In the genomic region with DNA sequence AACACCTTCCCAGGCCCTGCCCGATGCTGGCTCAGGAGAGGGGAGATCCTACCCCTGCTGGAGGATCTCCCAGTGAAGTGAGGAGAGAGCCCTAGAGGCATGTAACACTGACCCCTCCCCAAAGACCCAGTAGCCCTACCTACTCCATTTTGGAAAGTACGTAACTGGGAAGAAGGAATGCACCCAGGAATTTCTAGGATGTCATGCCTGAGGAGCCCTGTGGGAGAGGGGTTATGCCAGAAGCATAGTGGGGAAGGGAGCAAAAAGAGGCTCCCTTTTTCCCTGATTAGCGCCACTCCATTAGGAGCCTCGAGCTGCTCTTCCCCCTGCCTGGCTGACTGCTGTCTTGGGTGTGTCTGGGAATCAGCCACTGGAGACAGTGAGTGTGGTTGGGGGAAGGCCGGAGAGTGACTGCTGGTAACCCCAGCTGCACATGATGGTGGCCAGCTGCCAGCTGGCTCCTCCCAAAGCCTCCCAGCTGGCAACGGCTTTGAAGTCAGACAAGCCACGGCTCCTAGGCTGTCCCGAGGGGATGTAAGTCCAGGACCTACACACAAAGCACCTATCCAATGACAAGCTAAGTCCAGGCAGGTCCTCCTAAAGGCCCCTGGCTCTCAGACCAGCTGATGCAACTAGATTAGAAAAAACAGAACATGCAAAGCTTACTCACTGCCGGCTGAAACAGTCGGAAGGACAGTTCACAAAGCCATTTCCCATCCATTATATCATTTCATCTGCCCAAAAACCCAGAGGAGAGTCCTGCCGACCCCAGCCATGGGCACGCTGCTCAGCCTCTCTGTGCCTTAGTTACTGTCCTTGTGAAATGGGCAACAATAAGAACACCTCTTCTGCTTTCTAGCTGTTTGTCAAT, we compare ENCODE assay signal across 9 cellular contexts.
DNase-seq lines count a peak whose midpoint lies in the region; ATAC-seq, FAIRE-seq and TF ChIP-seq lines count a peak whose summit lies in the region.
"Had no signal": no experiment of that assay in that cellular context is flagged by ENCODE, and none has a peak within 500 bp of the region (broad histone marks: within the 10 kb centered on the region; RNA-seq: fewer than 3 reads in every experiment).

No MANE protein-coding gene starts in this region.

- H3K9me2 ChIP-seq in hepatocyte (replicated peaks; ENCODE audit: insufficient read depth), result no peaks in the 10 kb centered on the region

- DNase-seq in C1 segment of cervical spinal cord (lab: John Stamatoyannopoulos, UW) (peak; percentile 19 to 84 (median 77)), HFF-Myc (ENCODE audit: extremely low read depth, low read depth) (peak; percentile 78), NCI-H510A (lab: John Stamatoyannopoulos, UW) (peak; percentile 70), GM12878 (ENCODE audit: low read depth, low spot score) (no peak), hepatocyte (ENCODE audit: low spot score) (peak; percentile 95), retinal pigment epithelial cell (ENCODE audit: low read depth) (peak; percentile 99)
- DNase-seq in activated CD8-positive, alpha-beta memory T cell treated with anti-CD3 and anti-CD28 coated beads, Interleukin-2, amount 50 U/mL, for 48 hours, result no peak
- DNase-seq in effector CD4-positive, alpha-beta T cell, result no peak
- DNase-seq: naive B cell had no signal

- SMC1A ChIA-PET in GM12878 (lab: Charles Lee; ENCODE audit: uncharacterized antibody, unreplicated experiment), result no interaction called here

- H3K79me2 ChIP-seq in GM12878 (ENCODE audit: control insufficient read depth, insufficient read depth, low read length) (no peaks in the 10 kb centered on the region), hepatocyte (no peaks in the 10 kb centered on the region)

- WGBS in GM12878 (ENCODE audit: insufficient coverage, insufficient replicate concordance, low lambda C conversion rate, missing lambda C conversion rate), result 24% methylated on average over 12 of the region's 12 CpGs
- WGBS in hepatocyte (ENCODE audit: low lambda C conversion rate, missing lambda C conversion rate), result 23% methylated on average over 12 of the region's 12 CpGs

- H3K27ac ChIP-seq in GM12878 (ENCODE audit: control insufficient read depth, insufficient read depth), result no peak overlapping the region
- peak overlapping the region; percentile 97 for H3K27ac ChIP-seq in hepatocyte

- FAIRE-seq in GM12878 (lab: Jason Lieb, UNC), result no peak

- no peak for TF ChIP-seq CTCF in HFF-Myc (IDR thresholded peaks at IDR 0.05; ENCODE audit: low read depth, low read length, missing control alignments)
- TF ChIP-seq CTCF in GM12878 (IDR thresholded peaks at IDR 0.05 in 2 of 3, conservative IDR thresholded peaks at IDR 0.05 in 1 of 3; ENCODE audit: control insufficient read depth in 2 of 3, extremely low read depth in 1 of 3, insufficient read depth in 1 of 3, low read depth in 3 of 3, low read length in 3 of 3), result no peak
- TF ChIP-seq CTCF in hepatocyte (IDR thresholded peaks at IDR 0.05; ENCODE audit: poor library complexity), result no peak
- no peak for TF ChIP-seq CTCF in retinal pigment epithelial cell (conservative IDR thresholded peaks at IDR 0.05; ENCODE audit: low read depth, low read length)

- BruUV-seq in GM12878 (replicated peaks; lab: Mats Ljungman, UMichigan), result no TSS peak

- H3K9me3 ChIP-seq in GM12878 (replicated peaks; ENCODE audit: control insufficient read depth, insufficient read depth, low read length) (no peaks in the 10 kb centered on the region), hepatocyte (ENCODE audit: low read depth) (no peaks in the 10 kb centered on the region)

- H3K4me3 ChIP-seq in HFF-Myc (replicated peaks; ENCODE audit: low read depth, low read length) (no peak overlapping the region), GM12878 (no peak overlapping the region), hepatocyte (no peak overlapping the region), retinal pigment epithelial cell (ENCODE audit: low read length) (no peak overlapping the region)

- H3K27me3 ChIP-seq in GM12878 (replicated peaks in 1 of 2; ENCODE audit: control insufficient read depth in 2 of 2, insufficient read depth in 2 of 2, low read length in 1 of 2) (no peaks in the 10 kb centered on the region), hepatocyte (no peaks in the 10 kb centered on the region)

- RAD21 ChIA-PET in GM12878 (lab: Charles Lee; ENCODE audit: unreplicated experiment), result no interaction called here

- TF ChIP-seq EP300 in GM12878 (IDR thresholded peaks at IDR 0.05; ENCODE audit: borderline replicate concordance in 1 of 2, control insufficient read depth in 1 of 2, low read depth in 2 of 2, low read length in 2 of 2), result no peak

- no peak overlapping the region for H3K4me2 ChIP-seq in GM12878 (ENCODE audit: control insufficient read depth, insufficient read depth)
- H3K4me2 ChIP-seq in hepatocyte, result peak overlapping the region; percentile 61

- peaks cover 11% of the 10 kb centered on the region for H3K4me1 ChIP-seq in GM12878 (ENCODE audit: control insufficient read depth, insufficient read depth, low read length)
- H3K4me1 ChIP-seq in hepatocyte (ENCODE audit: insufficient read depth), result peaks cover 17% of the 10 kb centered on the region

- ATAC-seq in GM12878, result peak; percentile 21; the same call in 1 of the 3 replicates

- no peaks in the 10 kb centered on the region for H4K20me1 ChIP-seq in GM12878 (ENCODE audit: control insufficient read depth, insufficient read depth)
- H4K20me1 ChIP-seq in hepatocyte (ENCODE audit: insufficient read depth, poor library complexity, severe bottlenecking), result no peaks in the 10 kb centered on the region

- TF ChIP-seq POLR2A in GM12878 (IDR thresholded peaks at IDR 0.05; ENCODE audit: low read depth, low read length), result no peak

- intact Hi-C loops in GM12878 (cut with micrococcal nuclease; ENCODE audit: unreplicated experiment), result no loop called here

- TF ChIP-seq RAD21 in GM12878 (IDR thresholded peaks at IDR 0.05; ENCODE audit: insufficient read depth, low read depth, low read length), result no peak

- in situ Hi-C loops in GM12878 (cut with MboI), result no loop called here

- H3K36me3 ChIP-seq in GM12878 (ENCODE audit: control insufficient read depth in 2 of 2, insufficient read depth in 2 of 2, low read length in 1 of 2), result no peaks in the 10 kb centered on the region
- no peaks in the 10 kb centered on the region for H3K36me3 ChIP-seq in hepatocyte (replicated peaks; ENCODE audit: insufficient read depth, low read depth)

- H2AFZ ChIP-seq in GM12878 (ENCODE audit: control insufficient read depth, low read depth, low read length), result no peak overlapping the region; the same call in 1 of the 2 replicates
- peak overlapping the region; percentile 10 for H2AFZ ChIP-seq in hepatocyte

- H3K9ac ChIP-seq in GM12878 (ENCODE audit: control insufficient read depth, insufficient read depth, low read length), result no peak overlapping the region

- CTCF ChIA-PET in GM12878 (lab: Yijun Ruan, JAX), result interaction anchor here (0.5 kb wide), 1 partner anchor 11 kb away, joined by 4 read pairs; no protein-coding TSS in a partner anchor

- POLR2A ChIA-PET in GM12878 (lab: Charles Lee), result no interaction called here

TF ChIP-seq in GM12878, 131 proteins besides CTCF, POLR2A, EP300 and RAD21:
- TF ChIP-seq TCF12 (IDR thresholded peaks at IDR 0.05; ENCODE audit: low read depth, low read length), result peak; percentile 80
- TF ChIP-seq TCF3 (IDR thresholded peaks at IDR 0.05; ENCODE audit: borderline replicate concordance, insufficient read depth, low read depth, low read length), result peak; percentile 53; the same call in 1 of the 2 replicates
- TF ChIP-seq, protein P1, sequence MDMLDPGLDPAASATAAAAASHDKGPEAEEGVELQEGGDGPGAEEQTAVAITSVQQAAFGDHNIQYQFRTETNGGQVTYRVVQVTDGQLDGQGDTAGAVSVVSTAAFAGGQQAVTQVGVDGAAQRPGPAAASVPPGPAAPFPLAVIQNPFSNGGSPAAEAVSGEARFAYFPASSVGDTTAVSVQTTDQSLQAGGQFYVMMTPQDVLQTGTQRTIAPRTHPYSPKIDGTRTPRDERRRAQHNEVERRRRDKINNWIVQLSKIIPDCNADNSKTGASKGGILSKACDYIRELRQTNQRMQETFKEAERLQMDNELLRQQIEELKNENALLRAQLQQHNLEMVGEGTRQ (IDR thresholded peaks at IDR 0.05; ENCODE audit: borderline replicate concordance, low read depth, low read length), result no peak

Comparison
In these comparisons a context has a peak if more than half of its experiments do, and no peak if none do; other contexts are left out.
1. DNase-seq: peak in C1 segment of cervical spinal cord (14 of 14), HFF-Myc (single experiment), NCI-H510A (single experiment), hepatocyte (single experiment) and retinal pigment epithelial cell (single experiment); none in GM12878 (single experiment), activated CD8-positive, alpha-beta memory T cell treated with anti-CD3 and anti-CD28 coated beads, Interleukin-2, amount 50 U/mL, for 48 hours (single experiment) and effector CD4-positive, alpha-beta T cell (single experiment).